8 cellular contexts compared by ENCODE assay signal in the genomic region with DNA sequence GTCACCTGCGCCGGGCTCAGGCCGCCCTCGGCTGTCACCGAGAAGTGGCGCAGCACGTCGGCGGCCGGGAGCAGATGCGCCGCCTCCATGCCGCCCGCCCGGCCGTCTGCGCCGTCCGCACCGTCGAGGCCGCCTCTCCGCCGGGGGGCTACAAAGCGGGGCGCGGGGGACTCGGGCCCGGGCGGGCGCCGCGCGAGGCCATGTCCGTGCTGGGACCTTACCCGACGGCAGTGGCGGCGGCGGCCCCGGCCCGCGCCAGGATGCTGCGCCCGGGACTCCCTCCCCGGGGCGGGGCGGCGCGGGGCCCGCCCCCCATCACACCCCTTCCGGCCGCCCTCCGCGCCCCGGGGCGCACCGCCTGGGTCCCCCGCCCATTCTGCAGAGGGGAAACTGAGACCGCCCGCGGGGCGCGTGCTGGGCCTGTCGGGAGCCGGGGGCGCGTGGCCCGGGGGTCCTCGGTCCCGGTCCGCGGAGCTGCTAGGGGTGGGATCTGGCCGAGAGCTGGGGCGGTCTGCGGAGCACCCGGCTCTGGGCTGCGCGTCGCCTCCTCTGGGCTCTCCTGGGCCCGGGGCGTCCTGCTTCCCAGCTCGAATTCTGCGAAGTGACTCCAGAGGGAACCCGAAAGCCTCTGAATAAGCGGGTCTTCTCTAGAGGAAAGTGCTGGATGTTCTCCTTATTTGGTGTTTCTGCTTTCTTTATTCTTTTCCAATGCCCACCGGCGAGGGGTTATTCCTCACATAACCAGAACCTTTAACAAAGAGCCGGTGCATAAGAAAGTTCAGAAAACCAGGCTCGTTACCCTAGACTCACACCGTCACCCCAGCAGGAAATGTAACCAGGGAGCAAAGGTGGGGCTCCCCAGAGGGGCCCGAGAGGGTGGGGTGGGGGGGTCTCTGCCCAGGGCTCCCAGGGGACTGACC. TPM values are rescaled to one million over a fixed set of nuclear protein-coding genes. Genes with fewer than 3 reads are reported as not detected.
DNase-seq lines count a peak whose midpoint lies in the region; ATAC-seq and TF ChIP-seq lines count a peak whose summit lies in the region.

A gene (minus strand): TSS at position 235 of the 920 bp plus-strand sequence. CDS start 146 bp downstream, at position 89.

- peak; percentile 70 for ATAC-seq in activated CD4-positive, alpha-beta T cell treated with anti-CD3 and anti-CD28 coated beads for 36 hours
- peak; percentile 80 for ATAC-seq in stimulated activated naive CD8-positive, alpha-beta T cell treated with anti-CD3 and anti-CD28 coated beads, Interleukin-15, amount 100 ng/mL, for 72 hours

- H3K4me1 ChIP-seq in HUES48 (ENCODE audit: control insufficient read depth, insufficient read depth, low read length): peaks cover 24% of the 10 kb centered on the region; the same call in 1 of the 2 replicates
- H3K4me1 ChIP-seq in muscle layer of colon (ENCODE audit: insufficient read depth, low read length): peaks cover 4% of the 10 kb centered on the region

- H3K36me3 ChIP-seq in HUES48 (ENCODE audit: control insufficient read depth, insufficient read depth, low read length) (no peaks in the 10 kb centered on the region), muscle layer of colon (ENCODE audit: insufficient read depth, low read length) (no peaks in the 10 kb centered on the region)

- no peak within 1 kb of the TSS for H3K27ac ChIP-seq in HUES48 (ENCODE audit: low read depth, low read length)
- H3K27ac ChIP-seq in dorsolateral prefrontal cortex: peak within 1 kb of the TSS in 1 of 59 donors; percentile 22
- no peak within 1 kb of the TSS for H3K27ac ChIP-seq in muscle layer of colon (ENCODE audit: low read depth, low read length)

- intact Hi-C loops in activated CD4-positive, alpha-beta T cell treated with anti-CD3 and anti-CD28 coated beads for 36 hours (cut with DNase I, micrococcal nuclease): loop anchor here (1.0 to 10.0 kb wide), 17 partner anchors 20 to 1570 kb away; a partner anchor contains a TSS
- intact Hi-C loops in dorsolateral prefrontal cortex (cut with DNase I): no loop called here

- TF ChIP-seq CTCF in AG10803 (conservative IDR thresholded peaks at IDR 0.05; ENCODE audit: low read length) (no peak), dorsolateral prefrontal cortex (IDR thresholded peaks at IDR 0.05 in 54 of 56, conservative IDR thresholded peaks at IDR 0.05 in 2 of 56; ENCODE audit: low read depth in 1 of 56, partially characterized antibody in 56 of 56) (no peak)

- H3K27me3 Mint-ChIP-seq in activated CD4-positive, alpha-beta T cell treated with anti-CD3 and anti-CD28 coated beads for 36 hours: no peaks in the 10 kb centered on the region
- no peaks in the 10 kb centered on the region for H3K27me3 Mint-ChIP-seq in stimulated activated naive CD8-positive, alpha-beta T cell treated with anti-CD3 and anti-CD28 coated beads, Interleukin-15, amount 100 ng/mL, for 72 hours

- H3K4me3 ChIP-seq in AG10803 (ENCODE audit: low read length) (peak within 1 kb of the TSS; percentile 45), HUES48 (ENCODE audit: low read depth, low read length) (peak within 1 kb of the TSS; percentile 65), dorsolateral prefrontal cortex (peak within 1 kb of the TSS in 51 of 59 donors; percentile 3 to 58 (median 36)), muscle layer of colon (ENCODE audit: low read depth in 1 of 2, low read length in 2 of 2) (peak within 1 kb of the TSS; percentile 38 to 50)

- H3K9me3 Mint-ChIP-seq in activated CD4-positive, alpha-beta T cell treated with anti-CD3 and anti-CD28 coated beads for 36 hours (ENCODE audit: low read depth): no peaks in the 10 kb centered on the region
- no peaks in the 10 kb centered on the region for H3K9me3 Mint-ChIP-seq in stimulated activated naive CD8-positive, alpha-beta T cell treated with anti-CD3 and anti-CD28 coated beads, Interleukin-15, amount 100 ng/mL, for 72 hours

- H3K9ac ChIP-seq in HUES48 (ENCODE audit: low read depth, low read length): 0 out of 2 replicates have a peak within 1 kb of the TSS, but pooled peaks have one; percentile 10
- no peak within 1 kb of the TSS for H3K9ac ChIP-seq in muscle layer of colon (ENCODE audit: low read length)

- H3K27me3 ChIP-seq in HUES48 (ENCODE audit: control insufficient read depth, insufficient read depth, low read length) (peaks cover 19% of the 10 kb centered on the region), dorsolateral prefrontal cortex (peaks cover 0 to 65% (median 41%) of the 10 kb centered on the region in 45 donors), muscle layer of colon (ENCODE audit: control insufficient read depth in 1 of 2, insufficient read depth in 2 of 2, low read length in 2 of 2) (peaks cover 17 to 25% of the 10 kb centered on the region in 2 donors)

- peak within 1 kb of the TSS; percentile 86 for H3K4me3 Mint-ChIP-seq in activated CD4-positive, alpha-beta T cell treated with anti-CD3 and anti-CD28 coated beads for 36 hours
- H3K4me3 Mint-ChIP-seq in stimulated activated naive CD8-positive, alpha-beta T cell treated with anti-CD3 and anti-CD28 coated beads, Interleukin-15, amount 100 ng/mL, for 72 hours: peak within 1 kb of the TSS; percentile 91 to 98

- peaks cover 4% of the 10 kb centered on the region for H3K36me3 Mint-ChIP-seq in activated CD4-positive, alpha-beta T cell treated with anti-CD3 and anti-CD28 coated beads for 36 hours (ENCODE audit: low read depth)

- H3K9me3 ChIP-seq in HUES48 (ENCODE audit: control insufficient read depth, insufficient read depth, low read length): no peaks in the 10 kb centered on the region
- H3K9me3 ChIP-seq in muscle layer of colon (ENCODE audit: low read length): no peaks in the 10 kb centered on the region

- CTCF ChIA-PET in activated CD4-positive, alpha-beta T cell treated with anti-CD3 and anti-CD28 coated beads for 36 hours (lab: Charles Lee): interaction anchor here (0.6 to 2.8 kb wide), 9 partner anchors 15 to 244 kb away, joined by 3 to 17 read pairs (median 4); a partner anchor contains a TSS

- peaks cover 48% of the 10 kb centered on the region for H3K4me1 Mint-ChIP-seq in activated CD4-positive, alpha-beta T cell treated with anti-CD3 and anti-CD28 coated beads for 36 hours
- H3K4me1 Mint-ChIP-seq in stimulated activated naive CD8-positive, alpha-beta T cell treated with anti-CD3 and anti-CD28 coated beads, Interleukin-15, amount 100 ng/mL, for 72 hours: peaks cover 55% of the 10 kb centered on the region

- DNase-seq in AG10803 (ENCODE audit: low read depth) (no peak), GM19238 (ENCODE audit: insufficient read length, low spot score) (peak; percentile 83), dorsolateral prefrontal cortex (no peak), NOMO-1 (lab: John Stamatoyannopoulos, UW; ENCODE audit: unreplicated experiment in 2 of 2) (no peak)
- DNase-seq in activated CD4-positive, alpha-beta T cell treated with anti-CD3 and anti-CD28 coated beads for 36 hours: peak; percentile 87
- peak; percentile 46 to 70 for DNase-seq in stimulated activated naive CD8-positive, alpha-beta T cell treated with anti-CD3 and anti-CD28 coated beads, Interleukin-15, amount 100 ng/mL, for 72 hours

- POLR2A ChIA-PET in activated CD4-positive, alpha-beta T cell treated with anti-CD3 and anti-CD28 coated beads for 36 hours (lab: Charles Lee): interaction anchor here (1.0 to 1.2 kb wide), 5 partner anchors 14 to 179 kb away, joined by 3 to 4 read pairs (median 3); a partner anchor contains a TSS

- peak within 1 kb of the TSS; percentile 93 for H3K27ac Mint-ChIP-seq in activated CD4-positive, alpha-beta T cell treated with anti-CD3 and anti-CD28 coated beads for 36 hours
- H3K27ac Mint-ChIP-seq in stimulated activated naive CD8-positive, alpha-beta T cell treated with anti-CD3 and anti-CD28 coated beads, Interleukin-15, amount 100 ng/mL, for 72 hours: peak within 1 kb of the TSS; percentile 35 to 93

RNA-seq across cellular contexts. Expression of the gene that starts here (rescaled TPM):
- 10 to 100 TPM; 92.6 to 98.3 TPM for total RNA-seq in activated CD4-positive, alpha-beta T cell treated with anti-CD3 and anti-CD28 coated beads for 36 hours
- 10 to 100 TPM in 2 of 120 experiments, 1 to 10 TPM in 117, under 1 TPM in 1; 0.79 to 11.5 (median 2.9) TPM for total RNA-seq in dorsolateral prefrontal cortex

Comparison
In these comparisons a context has a peak if more than half of its experiments do, and no peak if none do; other contexts are left out.
1. RNA of the gene that starts here (total RNA-seq): 92.6 to 98.3 TPM in activated CD4-positive, alpha-beta T cell treated with anti-CD3 and anti-CD28 coated beads for 36 hours; 0.79 to 11.5 TPM in dorsolateral prefrontal cortex; every median in the first group is over 4 times any median in the second.
2. DNase-seq: peak in GM19238 (single experiment), activated CD4-positive, alpha-beta T cell treated with anti-CD3 and anti-CD28 coated beads for 36 hours (single experiment) and stimulated activated naive CD8-positive, alpha-beta T cell treated with anti-CD3 and anti-CD28 coated beads, Interleukin-15, amount 100 ng/mL, for 72 hours (2 of 2); none in AG10803 (single experiment), dorsolateral prefrontal cortex (0 of 10) and NOMO-1 (0 of 2).
3. intact Hi-C loops: an anchor here in activated CD4-positive, alpha-beta T cell treated with anti-CD3 and anti-CD28 coated beads for 36 hours (1.0 to 10.0 kb wide); none called in dorsolateral prefrontal cortex.
4. Peak in every context shown above with its lines, with median percentiles within 50 percentile points of each other: H3K4me3 ChIP-seq.